1 cellular context compared by ENCODE assay signal in genomic region chr5:58411372-58411771, GRCh38.
TF ChIP-seq lines count a peak whose summit lies in the region.

No MANE protein-coding gene starts in this region.

TF ChIP-seq in endothelial cell of umbilical vein, 7 proteins besides CTCF, POLR2A, EP300 and RAD21:
- TF ChIP-seq JUN (IDR thresholded peaks at IDR 0.05; ENCODE audit: borderline replicate concordance, insufficient read depth, insufficient read length, low read depth) (no peak), FOS (IDR thresholded peaks at IDR 0.05; ENCODE audit: borderline replicate concordance, insufficient read depth, low read length) (no peak), EZH2 (IDR thresholded peaks at IDR 0.05; ENCODE audit: borderline replicate concordance, low read depth, low read length, severe bottlenecking) (no peak), MYC (IDR thresholded peaks at IDR 0.05; ENCODE audit: low read depth, low read length) (no peak), MAX (IDR thresholded peaks at IDR 0.05; ENCODE audit: insufficient read depth, insufficient read length) (no peak), POLR2AphosphoS5 (IDR thresholded peaks at IDR 0.05; ENCODE audit: insufficient read depth, low read depth, low read length) (no peak), GATA2 (IDR thresholded peaks at IDR 0.05; ENCODE audit: insufficient read depth, insufficient read length, low read depth, low read length) (no peak)
